ENCODE assay signal across 1 cellular context in the genomic region with DNA sequence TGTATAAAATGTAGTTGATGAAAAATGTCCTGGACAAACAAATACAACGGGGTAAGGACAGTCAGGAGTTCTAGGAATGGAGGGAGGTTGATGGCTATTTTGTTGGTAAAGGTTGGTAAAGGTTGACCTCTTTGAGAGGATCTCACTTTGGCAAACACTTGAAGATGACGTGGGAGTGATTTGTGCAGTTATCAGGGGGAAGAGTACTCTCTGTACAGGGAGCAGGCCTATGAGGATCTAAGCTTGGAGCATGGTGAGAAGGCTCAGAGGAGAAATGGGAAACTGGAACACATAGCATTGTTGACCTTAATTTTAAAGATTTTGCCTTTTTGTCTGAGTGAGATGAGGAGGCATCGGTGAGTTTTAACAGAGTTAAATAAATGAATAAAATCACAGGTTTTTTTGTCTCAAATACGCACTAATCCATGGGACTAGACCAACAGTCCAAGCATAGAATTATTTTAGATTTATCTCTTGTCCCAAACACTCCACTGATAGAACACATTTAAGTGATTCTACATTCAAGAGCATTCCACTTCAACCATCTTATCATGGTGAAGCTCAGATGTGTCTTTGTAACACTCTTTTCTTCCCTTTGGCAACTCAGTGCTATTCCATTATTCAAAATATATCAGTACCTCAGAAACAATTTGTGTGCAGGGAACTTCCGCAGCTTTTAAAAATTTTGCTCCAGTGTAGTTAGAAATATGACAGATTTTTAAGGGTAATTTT.
TF ChIP-seq lines count a peak whose summit lies in the region.

No MANE protein-coding gene starts in this region.

TF ChIP-seq in H1, 55 proteins besides CTCF, POLR2A, EP300 and RAD21:
- TF ChIP-seq KDM1A (IDR thresholded peaks at IDR 0.05; ENCODE audit: borderline replicate concordance, low read length) = no peak
- no peak for TF ChIP-seq SAP30 (IDR thresholded peaks at IDR 0.05; ENCODE audit: insufficient read depth, insufficient replicate concordance, low read length)
- TF ChIP-seq EGR1 (IDR thresholded peaks at IDR 0.05; ENCODE audit: borderline replicate concordance, low read depth, low read length) = no peak
- TF ChIP-seq SIRT6 (IDR thresholded peaks at IDR 0.05; ENCODE audit: low read length) = no peak
- no peak for TF ChIP-seq RXRA (IDR thresholded peaks at IDR 0.05; ENCODE audit: insufficient read depth, low read depth, low read length)
- TF ChIP-seq HDAC6 (IDR thresholded peaks at IDR 0.05; ENCODE audit: low read depth, low read length) = no peak
- TF ChIP-seq, protein P1, sequence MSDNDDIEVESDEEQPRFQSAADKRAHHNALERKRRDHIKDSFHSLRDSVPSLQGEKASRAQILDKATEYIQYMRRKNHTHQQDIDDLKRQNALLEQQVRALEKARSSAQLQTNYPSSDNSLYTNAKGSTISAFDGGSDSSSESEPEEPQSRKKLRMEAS (IDR thresholded peaks at IDR 0.05) = no peak
- TF ChIP-seq CTBP2 (IDR thresholded peaks at IDR 0.05; ENCODE audit: borderline replicate concordance, insufficient read depth, insufficient read length, low read length) = no peak
- TF ChIP-seq ASH2L (IDR thresholded peaks at IDR 0.05; ENCODE audit: low read length) = no peak
- TF ChIP-seq TCF12 (IDR thresholded peaks at IDR 0.05; ENCODE audit: low read depth, low read length) = no peak
- TF ChIP-seq, protein P2, sequence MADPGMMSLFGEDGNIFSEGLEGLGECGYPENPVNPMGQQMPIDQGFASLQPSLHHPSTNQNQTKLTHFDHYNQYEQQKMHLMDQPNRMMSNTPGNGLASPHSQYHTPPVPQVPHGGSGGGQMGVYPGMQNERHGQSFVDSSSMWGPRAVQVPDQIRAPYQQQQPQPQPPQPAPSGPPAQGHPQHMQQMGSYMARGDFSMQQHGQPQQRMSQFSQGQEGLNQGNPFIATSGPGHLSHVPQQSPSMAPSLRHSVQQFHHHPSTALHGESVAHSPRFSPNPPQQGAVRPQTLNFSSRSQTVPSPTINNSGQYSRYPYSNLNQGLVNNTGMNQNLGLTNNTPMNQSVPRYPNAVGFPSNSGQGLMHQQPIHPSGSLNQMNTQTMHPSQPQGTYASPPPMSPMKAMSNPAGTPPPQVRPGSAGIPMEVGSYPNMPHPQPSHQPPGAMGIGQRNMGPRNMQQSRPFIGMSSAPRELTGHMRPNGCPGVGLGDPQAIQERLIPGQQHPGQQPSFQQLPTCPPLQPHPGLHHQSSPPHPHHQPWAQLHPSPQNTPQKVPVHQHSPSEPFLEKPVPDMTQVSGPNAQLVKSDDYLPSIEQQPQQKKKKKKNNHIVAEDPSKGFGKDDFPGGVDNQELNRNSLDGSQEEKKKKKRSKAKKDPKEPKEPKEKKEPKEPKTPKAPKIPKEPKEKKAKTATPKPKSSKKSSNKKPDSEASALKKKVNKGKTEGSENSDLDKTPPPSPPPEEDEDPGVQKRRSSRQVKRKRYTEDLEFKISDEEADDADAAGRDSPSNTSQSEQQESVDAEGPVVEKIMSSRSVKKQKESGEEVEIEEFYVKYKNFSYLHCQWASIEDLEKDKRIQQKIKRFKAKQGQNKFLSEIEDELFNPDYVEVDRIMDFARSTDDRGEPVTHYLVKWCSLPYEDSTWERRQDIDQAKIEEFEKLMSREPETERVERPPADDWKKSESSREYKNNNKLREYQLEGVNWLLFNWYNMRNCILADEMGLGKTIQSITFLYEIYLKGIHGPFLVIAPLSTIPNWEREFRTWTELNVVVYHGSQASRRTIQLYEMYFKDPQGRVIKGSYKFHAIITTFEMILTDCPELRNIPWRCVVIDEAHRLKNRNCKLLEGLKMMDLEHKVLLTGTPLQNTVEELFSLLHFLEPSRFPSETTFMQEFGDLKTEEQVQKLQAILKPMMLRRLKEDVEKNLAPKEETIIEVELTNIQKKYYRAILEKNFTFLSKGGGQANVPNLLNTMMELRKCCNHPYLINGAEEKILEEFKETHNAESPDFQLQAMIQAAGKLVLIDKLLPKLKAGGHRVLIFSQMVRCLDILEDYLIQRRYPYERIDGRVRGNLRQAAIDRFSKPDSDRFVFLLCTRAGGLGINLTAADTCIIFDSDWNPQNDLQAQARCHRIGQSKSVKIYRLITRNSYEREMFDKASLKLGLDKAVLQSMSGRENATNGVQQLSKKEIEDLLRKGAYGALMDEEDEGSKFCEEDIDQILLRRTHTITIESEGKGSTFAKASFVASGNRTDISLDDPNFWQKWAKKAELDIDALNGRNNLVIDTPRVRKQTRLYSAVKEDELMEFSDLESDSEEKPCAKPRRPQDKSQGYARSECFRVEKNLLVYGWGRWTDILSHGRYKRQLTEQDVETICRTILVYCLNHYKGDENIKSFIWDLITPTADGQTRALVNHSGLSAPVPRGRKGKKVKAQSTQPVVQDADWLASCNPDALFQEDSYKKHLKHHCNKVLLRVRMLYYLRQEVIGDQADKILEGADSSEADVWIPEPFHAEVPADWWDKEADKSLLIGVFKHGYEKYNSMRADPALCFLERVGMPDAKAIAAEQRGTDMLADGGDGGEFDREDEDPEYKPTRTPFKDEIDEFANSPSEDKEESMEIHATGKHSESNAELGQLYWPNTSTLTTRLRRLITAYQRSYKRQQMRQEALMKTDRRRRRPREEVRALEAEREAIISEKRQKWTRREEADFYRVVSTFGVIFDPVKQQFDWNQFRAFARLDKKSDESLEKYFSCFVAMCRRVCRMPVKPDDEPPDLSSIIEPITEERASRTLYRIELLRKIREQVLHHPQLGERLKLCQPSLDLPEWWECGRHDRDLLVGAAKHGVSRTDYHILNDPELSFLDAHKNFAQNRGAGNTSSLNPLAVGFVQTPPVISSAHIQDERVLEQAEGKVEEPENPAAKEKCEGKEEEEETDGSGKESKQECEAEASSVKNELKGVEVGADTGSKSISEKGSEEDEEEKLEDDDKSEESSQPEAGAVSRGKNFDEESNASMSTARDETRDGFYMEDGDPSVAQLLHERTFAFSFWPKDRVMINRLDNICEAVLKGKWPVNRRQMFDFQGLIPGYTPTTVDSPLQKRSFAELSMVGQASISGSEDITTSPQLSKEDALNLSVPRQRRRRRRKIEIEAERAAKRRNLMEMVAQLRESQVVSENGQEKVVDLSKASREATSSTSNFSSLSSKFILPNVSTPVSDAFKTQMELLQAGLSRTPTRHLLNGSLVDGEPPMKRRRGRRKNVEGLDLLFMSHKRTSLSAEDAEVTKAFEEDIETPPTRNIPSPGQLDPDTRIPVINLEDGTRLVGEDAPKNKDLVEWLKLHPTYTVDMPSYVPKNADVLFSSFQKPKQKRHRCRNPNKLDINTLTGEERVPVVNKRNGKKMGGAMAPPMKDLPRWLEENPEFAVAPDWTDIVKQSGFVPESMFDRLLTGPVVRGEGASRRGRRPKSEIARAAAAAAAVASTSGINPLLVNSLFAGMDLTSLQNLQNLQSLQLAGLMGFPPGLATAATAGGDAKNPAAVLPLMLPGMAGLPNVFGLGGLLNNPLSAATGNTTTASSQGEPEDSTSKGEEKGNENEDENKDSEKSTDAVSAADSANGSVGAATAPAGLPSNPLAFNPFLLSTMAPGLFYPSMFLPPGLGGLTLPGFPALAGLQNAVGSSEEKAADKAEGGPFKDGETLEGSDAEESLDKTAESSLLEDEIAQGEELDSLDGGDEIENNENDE (IDR thresholded peaks at IDR 0.05; ENCODE audit: insufficient replicate concordance, low read length) = no peak
- TF ChIP-seq NRF1 (IDR thresholded peaks at IDR 0.05; ENCODE audit: low read depth, low read length) = no peak
- no peak for TF ChIP-seq SIX5 (IDR thresholded peaks at IDR 0.05; ENCODE audit: low read depth, low read length)
- no peak for TF ChIP-seq SUZ12 (IDR thresholded peaks at IDR 0.05; ENCODE audit: low read length)
- TF ChIP-seq TEAD4 (IDR thresholded peaks at IDR 0.05; ENCODE audit: low read depth, low read length) = no peak
- TF ChIP-seq RNF2 (IDR thresholded peaks at IDR 0.05; ENCODE audit: borderline replicate concordance, low read depth, low read length, missing control alignments, poor library complexity, severe bottlenecking) = no peak
